In the genomic region with DNA sequence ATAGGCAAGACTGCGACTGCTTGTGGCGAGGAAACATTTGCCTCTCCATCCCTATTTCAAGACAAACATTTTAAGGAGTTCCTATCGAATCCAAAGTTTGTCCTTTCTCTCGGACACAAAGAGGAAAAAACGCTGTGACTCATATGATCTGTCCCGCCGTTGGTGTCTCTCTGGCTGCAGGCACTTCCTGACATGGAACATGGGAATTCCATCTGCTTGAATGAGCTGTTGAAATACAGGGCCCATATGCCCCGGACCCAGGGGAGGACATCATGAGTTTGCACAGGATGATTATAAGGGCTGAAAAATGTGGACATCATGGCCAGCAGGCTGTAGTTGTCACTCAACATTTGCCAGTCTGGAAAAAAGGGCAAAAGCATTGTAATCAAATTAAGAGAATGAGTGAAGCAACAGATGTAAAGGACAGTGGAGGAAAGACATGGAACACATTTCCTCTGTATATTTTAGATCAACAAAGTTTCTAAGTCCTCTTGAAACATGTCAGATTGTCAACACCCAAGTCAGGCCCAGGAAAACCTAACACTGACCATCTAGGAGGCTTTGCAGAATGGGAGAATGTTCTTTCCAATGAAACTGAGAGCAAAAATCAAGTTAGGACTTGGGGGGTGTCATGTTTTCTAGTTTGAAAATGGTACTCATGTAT, we compare ENCODE assay signal across 18 cellular contexts.
DNase-seq lines count a peak whose midpoint lies in the region; ATAC-seq and TF ChIP-seq lines count a peak whose summit lies in the region.
"Had no signal": no experiment of that assay in that cellular context is flagged by ENCODE, and none has a peak within 500 bp of the region (broad histone marks: within the 10 kb centered on the region; RNA-seq: fewer than 3 reads in every experiment).

No MANE protein-coding gene starts in this region.

- H3K4me3 ChIP-seq in foreskin fibroblast (ENCODE audit: low read depth in 1 of 2, low read length in 2 of 2), result no peak overlapping the region
- H3K4me3 ChIP-seq: vagina had no signal

- no peak for ATAC-seq in HG02678 (IDR thresholded peaks at IDR 0.05; ENCODE audit: unreplicated experiment)
- ATAC-seq in T-cell (replicated peaks in 1 of 4), result no peak
- no peak for ATAC-seq in HG03460 (IDR thresholded peaks at IDR 0.05; ENCODE audit: unreplicated experiment)

- H3K9me3 Mint-ChIP-seq in T-cell, result no peaks in the 10 kb centered on the region
- H3K9me3 Mint-ChIP-seq: dendritic cell treated with granulocyte-macrophage colony-stimulating factor and Interleukin-4, amounts not matched to agents 40 ng/mL and 50 ng/mL, for 4 days had no signal

- peak; percentile 58 for DNase-seq in AG20443 (ENCODE audit: low spot score)
- DNase-seq in M059J (ENCODE audit: low read depth), result peak; percentile 16
- DNase-seq in foreskin fibroblast, result peak; percentile 30 to 63
- DNase-seq in lung microvascular endothelial cell (ENCODE audit: low read depth in 2 of 2), result peak; percentile 3 to 57
- no peak for DNase-seq in T-cell
- no peak for DNase-seq in NCI-H1092 (lab: John Stamatoyannopoulos, UW)
- DNase-seq: activated CD8-positive, alpha-beta memory T cell treated with anti-CD3 and anti-CD28 coated beads, Interleukin-2, amount 50 U/mL, for 48 hours; foreskin melanocyte; MM.1S; NCI-H2171; NCI-H69; SHP77; substantia nigra had no signal

- H3K27me3 Mint-ChIP-seq in T-cell, result peaks cover 8 to 22% of the 10 kb centered on the region in 2 donors
- H3K27me3 Mint-ChIP-seq: dendritic cell treated with granulocyte-macrophage colony-stimulating factor and Interleukin-4, amounts not matched to agents 40 ng/mL and 50 ng/mL, for 4 days had no signal

- CTCF ChIA-PET in T-cell (lab: Charles Lee), result no interaction called here

- H3K4me1 Mint-ChIP-seq in T-cell, result no peaks in the 10 kb centered on the region
- H3K4me1 Mint-ChIP-seq: IgD-negative memory B cell had no signal

- H3K4me3 Mint-ChIP-seq in T-cell, result no peak overlapping the region
- H3K4me3 Mint-ChIP-seq: dendritic cell treated with granulocyte-macrophage colony-stimulating factor and Interleukin-4, amounts not matched to agents 40 ng/mL and 50 ng/mL, for 4 days; IgD-negative memory B cell had no signal

- H3K27ac Mint-ChIP-seq in T-cell, result no peak overlapping the region
- H3K27ac Mint-ChIP-seq: dendritic cell treated with granulocyte-macrophage colony-stimulating factor and Interleukin-4, amounts not matched to agents 40 ng/mL and 50 ng/mL, for 4 days; IgD-negative memory B cell had no signal

- H3K36me3 Mint-ChIP-seq in T-cell, result no peaks in the 10 kb centered on the region
- H3K36me3 Mint-ChIP-seq: IgD-negative memory B cell had no signal

- POLR2A ChIA-PET in T-cell (lab: Charles Lee), result no interaction called here

- TF ChIP-seq CTCF in foreskin fibroblast (IDR thresholded peaks at IDR 0.05; ENCODE audit: low read depth, low read length), result no peak

Comparison
In these comparisons a context has a peak if more than half of its experiments do, and no peak if none do; other contexts are left out.
1. DNase-seq: peak in AG20443 (single experiment), M059J (single experiment), foreskin fibroblast (2 of 2) and lung microvascular endothelial cell (2 of 2); none in T-cell (0 of 34) and NCI-H1092 (single experiment).